In the genomic region with DNA sequence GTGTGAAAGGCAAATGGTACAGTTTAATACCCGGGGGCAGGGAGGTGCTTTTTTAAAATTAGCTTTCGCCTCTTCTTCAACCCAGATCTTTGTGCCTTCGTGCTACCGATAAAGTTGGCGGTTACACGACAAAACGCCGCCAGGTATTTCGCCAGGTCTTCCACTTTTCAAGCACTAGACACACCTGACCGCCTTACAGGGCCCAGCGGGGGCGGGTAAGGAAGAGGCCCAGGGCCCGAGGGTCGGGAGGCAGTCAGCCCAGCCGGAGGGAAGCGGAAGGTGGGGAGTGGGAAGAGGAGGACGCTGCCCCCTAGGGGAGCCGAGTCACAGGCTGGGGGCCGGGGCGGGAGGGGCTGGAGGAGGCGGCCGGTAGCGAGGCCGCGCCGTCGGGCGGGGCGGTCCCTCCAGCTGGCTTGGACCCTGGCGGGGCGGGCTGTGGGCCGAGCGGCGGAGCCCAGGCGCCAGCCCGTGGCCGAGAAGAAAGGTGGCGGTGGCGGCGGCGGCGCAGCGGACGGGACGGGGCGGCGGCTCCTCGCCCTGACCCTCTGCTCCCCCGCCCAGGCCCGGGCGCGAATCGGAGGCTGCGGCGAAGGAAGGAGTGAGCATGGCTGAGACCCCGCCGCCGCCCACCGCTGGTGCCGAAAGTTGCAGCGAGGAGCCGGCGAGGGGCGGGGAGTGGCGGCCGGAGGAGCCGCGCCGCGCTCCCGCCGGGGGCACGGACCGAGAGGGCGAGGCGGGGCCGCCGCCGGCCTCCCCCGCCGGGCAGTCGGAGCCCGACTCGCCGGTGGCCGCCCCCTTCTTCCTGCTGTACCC, we compare ENCODE assay signal across 8 cellular contexts. TPM values are rescaled to one million over a fixed set of nuclear protein-coding genes. Genes with fewer than 3 reads are reported as not detected.
DNase-seq lines count a peak whose midpoint lies in the region; ATAC-seq and TF ChIP-seq lines count a peak whose summit lies in the region.

No MANE protein-coding gene starts in this region.

- peaks cover 29 to 61% (median 32%) of the 10 kb centered on the region in 10 experiments for H3K4me1 ChIP-seq in BLaER1 treated with 17β-estradiol and CSF1 and Interleukin-3, amounts not matched to agents 10 nM and 100 nM
- H3K4me1 ChIP-seq in ectodermal cell (ENCODE audit: control insufficient read depth, insufficient read depth, low read length) (peaks cover 6% of the 10 kb centered on the region), lower lobe of right lung (peaks cover 21% of the 10 kb centered on the region)

- peak; percentile 39 for TF ChIP-seq CTCF in lower lobe of right lung (IDR thresholded peaks at IDR 0.05)

- peak overlapping the region; percentile 80 for H3K4me3 Mint-ChIP-seq in activated CD4-positive, alpha-beta memory T cell treated with anti-CD3 and anti-CD28 coated beads, Interleukin-2, amount 10 ng/mL, durations not matched to agents 7 days and 5 days

- peaks cover 0 to 22% (median 0%) of the 10 kb centered on the region in 11 experiments; a peak in 4 of 22 replicates for H4K20me1 ChIP-seq in BLaER1 treated with 17β-estradiol and CSF1 and Interleukin-3, amounts not matched to agents 10 nM and 100 nM

- H3K4me1 Mint-ChIP-seq in activated CD4-positive, alpha-beta memory T cell treated with anti-CD3 and anti-CD28 coated beads, Interleukin-2, amount 10 ng/mL, durations not matched to agents 7 days and 5 days: peaks cover 22% of the 10 kb centered on the region

- H3K9ac ChIP-seq in BLaER1 treated with 17β-estradiol and CSF1 and Interleukin-3, amounts not matched to agents 10 nM and 100 nM: peak overlapping the region; percentile 88 to 95 (median 91)

- DNase-seq in NCI-H526 treated with DMSO at 0.1 percent for 48 hours (lab: John Stamatoyannopoulos, UW) (peak; percentile 75), lower lobe of right lung (peak; percentile 92)
- peak; percentile 59 for DNase-seq in activated CD4-positive, alpha-beta memory T cell treated with anti-CD3 and anti-CD28 coated beads, Interleukin-2, amount 10 ng/mL, durations not matched to agents 7 days and 5 days
- DNase-seq in stimulated activated CD8-positive, alpha-beta memory T cell treated with anti-CD3 and anti-CD28 coated beads, Interleukin-15, amount 100 ng/mL, for 48 hours (ENCODE audit: low read depth in 2 of 2): peak; percentile 31 to 37

- peak overlapping the region; percentile 31 for H3K27ac Mint-ChIP-seq in activated CD4-positive, alpha-beta memory T cell treated with anti-CD3 and anti-CD28 coated beads, Interleukin-2, amount 10 ng/mL, durations not matched to agents 7 days and 5 days

- ATAC-seq in GM19043 (IDR thresholded peaks at IDR 0.05; ENCODE audit: low read depth, unreplicated experiment) (peak; percentile 58), HG03280 (IDR thresholded peaks at IDR 0.05; ENCODE audit: unreplicated experiment) (peak; percentile 65), lower lobe of right lung (peak; percentile 87 to 90)

- 0% methylated on average over 86 of the region's 86 CpGs for WGBS in ectodermal cell, 2 experiments

- intact Hi-C loops in lower lobe of right lung (cut with DNase I): no loop called here

- H3K9me3 ChIP-seq in BLaER1 treated with 17β-estradiol and CSF1 and Interleukin-3, amounts not matched to agents 10 nM and 100 nM (replicated peaks in 1 of 11): no peaks in the 10 kb centered on the region
- H3K9me3 ChIP-seq in ectodermal cell (ENCODE audit: control insufficient read depth, low read length) (no peaks in the 10 kb centered on the region), lower lobe of right lung (no peaks in the 10 kb centered on the region)

- no peaks in the 10 kb centered on the region for H3K36me3 Mint-ChIP-seq in activated CD4-positive, alpha-beta memory T cell treated with anti-CD3 and anti-CD28 coated beads, Interleukin-2, amount 10 ng/mL, durations not matched to agents 7 days and 5 days (ENCODE audit: low read depth)

- H3K36me3 ChIP-seq in BLaER1 treated with 17β-estradiol and CSF1 and Interleukin-3, amounts not matched to agents 10 nM and 100 nM: no peaks in the 10 kb centered on the region
- H3K36me3 ChIP-seq in ectodermal cell (ENCODE audit: control insufficient read depth, insufficient read depth, low read length) (no peaks in the 10 kb centered on the region), lower lobe of right lung (no peaks in the 10 kb centered on the region)

- no peaks in the 10 kb centered on the region for H3K27me3 Mint-ChIP-seq in activated CD4-positive, alpha-beta memory T cell treated with anti-CD3 and anti-CD28 coated beads, Interleukin-2, amount 10 ng/mL, durations not matched to agents 7 days and 5 days

- no peaks in the 10 kb centered on the region for H3K27me3 ChIP-seq in BLaER1 treated with 17β-estradiol and CSF1 and Interleukin-3, amounts not matched to agents 10 nM and 100 nM
- H3K27me3 ChIP-seq in ectodermal cell (ENCODE audit: control insufficient read depth, insufficient read depth, low read length, poor library complexity, severe bottlenecking) (peaks cover 4% of the 10 kb centered on the region), lower lobe of right lung (ENCODE audit: low read depth) (no peaks in the 10 kb centered on the region)

- peak overlapping the region; percentile 79 to 92 (median 88) for H3K27ac ChIP-seq in BLaER1 treated with 17β-estradiol and CSF1 and Interleukin-3, amounts not matched to agents 10 nM and 100 nM
- H3K27ac ChIP-seq in ectodermal cell (ENCODE audit: insufficient read depth, low read depth, low read length, poor library complexity, severe bottlenecking): peak overlapping the region; percentile 77
- H3K27ac ChIP-seq in lower lobe of right lung: peak overlapping the region; percentile 93

- peak overlapping the region; percentile 77 to 98 (median 94) for H3K4me3 ChIP-seq in BLaER1 treated with 17β-estradiol and CSF1 and Interleukin-3, amounts not matched to agents 10 nM and 100 nM
- peak overlapping the region; percentile 77 for H3K4me3 ChIP-seq in ectodermal cell (ENCODE audit: insufficient read depth, low read depth, low read length)
- peak overlapping the region; percentile 85 for H3K4me3 ChIP-seq in lower lobe of right lung

- no peaks in the 10 kb centered on the region for H3K9me3 Mint-ChIP-seq in activated CD4-positive, alpha-beta memory T cell treated with anti-CD3 and anti-CD28 coated beads, Interleukin-2, amount 10 ng/mL, durations not matched to agents 7 days and 5 days

- peak overlapping the region; percentile 77 to 97 (median 90) for H3K4me2 ChIP-seq in BLaER1 treated with 17β-estradiol and CSF1 and Interleukin-3, amounts not matched to agents 10 nM and 100 nM

- CTCF ChIA-PET in activated CD4-positive, alpha-beta memory T cell treated with anti-CD3 and anti-CD28 coated beads, Interleukin-2, amount 10 ng/mL, durations not matched to agents 7 days and 5 days (lab: Charles Lee): interaction anchor here (0.7 to 4.8 kb wide), 9 partner anchors 11 to 305 kb away, joined by 3 to 35 read pairs (median 5); partner anchors contain the start of gene UTP3

- POLR2A ChIA-PET in activated CD4-positive, alpha-beta memory T cell treated with anti-CD3 and anti-CD28 coated beads, Interleukin-2, amount 10 ng/mL, durations not matched to agents 7 days and 5 days (lab: Charles Lee): interaction anchor here (0.9 to 4.5 kb wide), 8 partner anchors 14 to 198 kb away, joined by 3 to 40 read pairs (median 4); partner anchors contain the start of genes GRSF1, MOB1B and UTP3

RNA-seq across cellular contexts. Expression of gene UTP3, which starts 16.2 kb away (rescaled TPM):
- 10 to 100 TPM; 28.7 to 28.9 TPM for total RNA-seq in activated CD4-positive, alpha-beta memory T cell treated with anti-CD3 and anti-CD28 coated beads, Interleukin-2, amount 10 ng/mL, durations not matched to agents 7 days and 5 days
- 36.2 TPM for polyA plus RNA-seq in ectodermal cell (2013, experiment 1 of 4)
- 38.3 TPM for polyA plus RNA-seq in ectodermal cell (2013, experiment 2 of 4)
- polyA plus RNA-seq in ectodermal cell (2013, experiment 3 of 4): 28.2 TPM
- 31.1 TPM for polyA plus RNA-seq in ectodermal cell (2013, experiment 4 of 4)
- total RNA-seq in lower lobe of right lung: 28.8 TPM

RNA-seq across cellular contexts. Expression of gene RUFY3, which starts 17.2 kb away (rescaled TPM):
- total RNA-seq in activated CD4-positive, alpha-beta memory T cell treated with anti-CD3 and anti-CD28 coated beads, Interleukin-2, amount 10 ng/mL, durations not matched to agents 7 days and 5 days: 1 to 10 TPM; 9.1 to 9.7 TPM
- 56.6 TPM for polyA plus RNA-seq in ectodermal cell (2013, experiment 1 of 4)
- polyA plus RNA-seq in ectodermal cell (2013, experiment 2 of 4): 52.6 TPM
- 45.8 TPM for polyA plus RNA-seq in ectodermal cell (2013, experiment 3 of 4)
- 50.7 TPM for polyA plus RNA-seq in ectodermal cell (2013, experiment 4 of 4)
- total RNA-seq in lower lobe of right lung: 92.4 TPM

RNA-seq across cellular contexts. Expression of gene JCHAIN, which starts 38.2 kb away (rescaled TPM):
- total RNA-seq in activated CD4-positive, alpha-beta memory T cell treated with anti-CD3 and anti-CD28 coated beads, Interleukin-2, amount 10 ng/mL, durations not matched to agents 7 days and 5 days: under 1 TPM in 1 of 2 experiments, not detected in 1; 0.35 TPM
- polyA plus RNA-seq in ectodermal cell (2013, experiment 1 of 4): not detected
- polyA plus RNA-seq in ectodermal cell (2013, experiment 2 of 4): not detected
- polyA plus RNA-seq in ectodermal cell (2013, experiment 3 of 4): not detected
- polyA plus RNA-seq in ectodermal cell (2013, experiment 4 of 4): not detected
- total RNA-seq in lower lobe of right lung: 191 TPM

Comparison
In these comparisons a context has a peak if more than half of its experiments do, and no peak if none do; other contexts are left out.
1. Peak in every context shown above with its lines: DNase-seq, ATAC-seq, H3K4me3 ChIP-seq and H3K27ac ChIP-seq.
2. DNase-seq: peak in every context shown above with its lines; median percentile 92 in lower lobe of right lung; 75 in NCI-H526 treated with DMSO at 0.1 percent for 48 hours; 59 in activated CD4-positive, alpha-beta memory T cell treated with anti-CD3 and anti-CD28 coated beads, Interleukin-2, amount 10 ng/mL, durations not matched to agents 7 days and 5 days; 34 in stimulated activated CD8-positive, alpha-beta memory T cell treated with anti-CD3 and anti-CD28 coated beads, Interleukin-15, amount 100 ng/mL, for 48 hours.
3. RNA of gene JCHAIN, which starts 38.2 kb away (total RNA-seq): 191 TPM in lower lobe of right lung (single experiment); 0.35 TPM in activated CD4-positive, alpha-beta memory T cell treated with anti-CD3 and anti-CD28 coated beads, Interleukin-2, amount 10 ng/mL, durations not matched to agents 7 days and 5 days; every median in the first group is over 100 times any median in the second.